ENCODE assay signal across 32 cellular contexts in the genomic region with DNA sequence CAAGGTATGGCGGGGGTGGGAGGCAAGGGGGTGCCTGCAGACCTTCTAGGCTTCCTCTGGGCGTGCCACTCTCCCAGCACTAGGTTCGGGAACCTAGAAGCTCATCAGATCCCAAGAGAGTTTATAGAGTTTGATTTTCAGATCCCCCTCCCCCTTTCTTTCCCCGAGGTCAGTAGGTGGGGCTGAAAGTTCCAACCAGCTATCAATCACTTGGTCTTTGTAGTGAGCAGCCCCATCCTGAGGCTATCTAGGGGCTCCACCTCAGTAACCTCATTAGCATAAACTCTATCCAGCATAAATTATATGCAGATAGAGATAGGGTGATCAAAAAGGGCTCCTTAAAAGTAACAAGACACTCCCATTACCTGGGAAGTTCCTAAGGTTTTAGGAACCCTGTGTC.
"Had no signal": no experiment of that assay in that cellular context is flagged by ENCODE, and none has a peak within 500 bp of the region (broad histone marks: within the 10 kb centered on the region; RNA-seq: fewer than 3 reads in every experiment).

No MANE protein-coding gene starts in this region.

- DNase-seq: activated CD4-positive, alpha-beta T cell treated with anti-CD3 and anti-CD28 coated beads, Interleukin-2, amount 10 ng/mL, durations not matched to agents 24 days and 14 days; activated CD4-positive, alpha-beta T cell treated with anti-CD3 and anti-CD28 coated beads, Interleukin-2, amount 50 U/mL, for 4 hours; activated CD8-positive, alpha-beta T cell treated with anti-CD3 and anti-CD28 coated beads for 36 hours; activated gamma-delta T cell; activated naive CD4-positive, alpha-beta T cell treated with Interleukin-2 at 50 U/mL for 16 hours; activated T-cell treated with anti-CD3 and anti-CD28 coated beads, Interleukin-2, amount 50 U/mL, for 1 hour; activated T-cell treated with anti-CD3 and anti-CD28 coated beads, Interleukin-2, amount 50 U/mL, for 72 hours; adrenal gland; anterior cingulate cortex; caudate nucleus; cerebellar nuclear complex; Kasumi-1; KG1; MG63; NCI-H1048; NCI-H1105 treated with DMSO at 0.1 percent for 48 hours; NCI-H1436; NCI-H1694; NCI-H1930; NCI-H2081 treated with DMSO at 0.1 percent for 48 hours; NCI-H345; NCI-H524 treated with DMSO at 0.1 percent for 48 hours; Peyer's patch; RPMI8226; SIG-M5; T-helper 1 cell; T1000; WERI-Rb-1 had no signal

- H3K27me3 ChIP-seq: adrenal gland, MG63, Peyer's patch had no signal

- H3K4me1 ChIP-seq: adrenal gland had no signal

- H3K4me3 ChIP-seq: adrenal gland, MG63, Peyer's patch had no signal

- H3K9me3 ChIP-seq: adrenal gland, MG63, Peyer's patch had no signal

- H3K27ac ChIP-seq: adrenal gland, WERI-Rb-1 had no signal

- FAIRE-seq: bronchial epithelial cell had no signal

- ATAC-seq: activated CD8-positive, alpha-beta T cell treated with anti-CD3 and anti-CD28 coated beads for 36 hours; activated T-cell treated with anti-CD3 and anti-CD28 coated beads, Interleukin-2, amount 50 U/mL, for 72 hours; activated T-helper 17 cell treated with anti-CD3 and anti-CD28 coated beads, Interleukin-2, amount 50 U/mL, for 72 hours; Right ventricle myocardium inferior; SK-N-SH treated with all-trans-retinoic acid at 6 μM for 48 hours had no signal
